ENCODE assay signal across 1 cellular context in genomic region chr3:38455639-38456430, GRCh38.
A peak's percentile ranks its signal among the peaks of the same experiment; 100 is the strongest.
TF ChIP-seq lines count a peak whose summit lies in the region.

No MANE protein-coding gene starts in this region.

TF ChIP-seq in HepG2, 621 proteins besides CTCF, POLR2A, EP300 and RAD21 (continues in another document):
- TF ChIP-seq UBTF (CRISPR knock-in tag; IDR thresholded peaks at IDR 0.05) (peak; percentile 7; the same call in 1 of the 2 replicates), KMT2A (CRISPR knock-in tag; IDR thresholded peaks at IDR 0.05) (peak; percentile 9), BRD4 (CRISPR knock-in tag; IDR thresholded peaks at IDR 0.05) (0 out of 2 replicates have a peak, but pooled peaks have one; percentile 9), GLI4 (CRISPR knock-in tag; IDR thresholded peaks at IDR 0.05; ENCODE audit: borderline replicate concordance) (no peak), ZNF740 (CRISPR knock-in tag; IDR thresholded peaks at IDR 0.05) (no peak), ZNF639 (CRISPR knock-in tag; conservative IDR thresholded peaks at IDR 0.05) (0 out of 2 replicates have a peak, but pooled peaks have one; percentile 34), TCF12 (IDR thresholded peaks at IDR 0.05) (no peak), TCF12 (CRISPR knock-in tag; IDR thresholded peaks at IDR 0.05) (no peak), ZNF180 (CRISPR knock-in tag; IDR thresholded peaks at IDR 0.05; ENCODE audit: borderline replicate concordance, low read depth) (no peak), SPEN (CRISPR knock-in tag; IDR thresholded peaks at IDR 0.05; ENCODE audit: low read depth) (peak; percentile 29; the same call in 1 of the 2 replicates), EEA1 (CRISPR knock-in tag; IDR thresholded peaks at IDR 0.05; ENCODE audit: borderline replicate concordance) (0 out of 2 replicates have a peak, but pooled peaks have one; percentile 57), BRCA1 (CRISPR knock-in tag; IDR thresholded peaks at IDR 0.05) (peak; percentile 44; the same call in 1 of the 2 replicates), TFAP4 (IDR thresholded peaks at IDR 0.05; ENCODE audit: borderline replicate concordance, low read depth) (peak; percentile 81; the same call in 1 of the 2 replicates), ZNF816 (CRISPR knock-in tag; IDR thresholded peaks at IDR 0.05; ENCODE audit: borderline replicate concordance) (0 out of 2 replicates have a peak, but pooled peaks have one; percentile 42), ZNF33B (CRISPR knock-in tag; IDR thresholded peaks at IDR 0.05) (0 out of 2 replicates have a peak, but pooled peaks have one; percentile 22), FOXJ3 (CRISPR knock-in tag; IDR thresholded peaks at IDR 0.05; ENCODE audit: borderline replicate concordance) (0 out of 2 replicates have a peak, but pooled peaks have one; percentile 7), ELK4 (CRISPR knock-in tag; IDR thresholded peaks at IDR 0.05; ENCODE audit: borderline replicate concordance) (no peak), STAG1 (CRISPR knock-in tag; IDR thresholded peaks at IDR 0.05) (0 out of 2 replicates have a peak, but pooled peaks have one; percentile 10), ZNF788 (CRISPR knock-in tag; IDR thresholded peaks at IDR 0.05; ENCODE audit: borderline replicate concordance) (0 out of 2 replicates have a peak, but pooled peaks have one; percentile 0), IRF9 (CRISPR knock-in tag; IDR thresholded peaks at IDR 0.05; ENCODE audit: borderline replicate concordance) (0 out of 2 replicates have a peak, but pooled peaks have one; percentile 6), GABPB1 (CRISPR knock-in tag; IDR thresholded peaks at IDR 0.05) (peak; percentile 21; the same call in 1 of the 2 replicates), MEF2D (CRISPR knock-in tag; IDR thresholded peaks at IDR 0.05) (0 out of 2 replicates have a peak, but pooled peaks have one; percentile 28), ETV5 (CRISPR knock-in tag; IDR thresholded peaks at IDR 0.05; ENCODE audit: borderline replicate concordance) (peak; percentile 59; the same call in 1 of the 2 replicates), IKZF5 (CRISPR knock-in tag; IDR thresholded peaks at IDR 0.05) (0 out of 2 replicates have a peak, but pooled peaks have one; percentile 9), ZNF891 (CRISPR knock-in tag; IDR thresholded peaks at IDR 0.05) (0 out of 2 replicates have a peak, but pooled peaks have one; percentile 20), ELF1 (CRISPR knock-in tag; IDR thresholded peaks at IDR 0.05) (peak; percentile 63), ZKSCAN1 (IDR thresholded peaks at IDR 0.05; ENCODE audit: low read length) (no peak), ZNF614 (CRISPR knock-in tag; IDR thresholded peaks at IDR 0.05; ENCODE audit: borderline replicate concordance) (0 out of 2 replicates have a peak, but pooled peaks have one; percentile 4), ZNF430 (CRISPR knock-in tag; IDR thresholded peaks at IDR 0.05) (no peak), ZNF503 (CRISPR knock-in tag; IDR thresholded peaks at IDR 0.05) (0 out of 2 replicates have a peak, but pooled peaks have one; percentile 32), KMT2B (CRISPR knock-in tag; IDR thresholded peaks at IDR 0.05) (no peak), ZNF264 (CRISPR knock-in tag; IDR thresholded peaks at IDR 0.05) (peak; percentile 81; the same call in 1 of the 2 replicates), GMEB1 (CRISPR knock-in tag; IDR thresholded peaks at IDR 0.05; ENCODE audit: borderline replicate concordance) (0 out of 2 replicates have a peak, but pooled peaks have one; percentile 35), ONECUT2 (CRISPR knock-in tag; IDR thresholded peaks at IDR 0.05) (0 out of 2 replicates have a peak, but pooled peaks have one; percentile 18)
- TF ChIP-seq, protein P1, sequence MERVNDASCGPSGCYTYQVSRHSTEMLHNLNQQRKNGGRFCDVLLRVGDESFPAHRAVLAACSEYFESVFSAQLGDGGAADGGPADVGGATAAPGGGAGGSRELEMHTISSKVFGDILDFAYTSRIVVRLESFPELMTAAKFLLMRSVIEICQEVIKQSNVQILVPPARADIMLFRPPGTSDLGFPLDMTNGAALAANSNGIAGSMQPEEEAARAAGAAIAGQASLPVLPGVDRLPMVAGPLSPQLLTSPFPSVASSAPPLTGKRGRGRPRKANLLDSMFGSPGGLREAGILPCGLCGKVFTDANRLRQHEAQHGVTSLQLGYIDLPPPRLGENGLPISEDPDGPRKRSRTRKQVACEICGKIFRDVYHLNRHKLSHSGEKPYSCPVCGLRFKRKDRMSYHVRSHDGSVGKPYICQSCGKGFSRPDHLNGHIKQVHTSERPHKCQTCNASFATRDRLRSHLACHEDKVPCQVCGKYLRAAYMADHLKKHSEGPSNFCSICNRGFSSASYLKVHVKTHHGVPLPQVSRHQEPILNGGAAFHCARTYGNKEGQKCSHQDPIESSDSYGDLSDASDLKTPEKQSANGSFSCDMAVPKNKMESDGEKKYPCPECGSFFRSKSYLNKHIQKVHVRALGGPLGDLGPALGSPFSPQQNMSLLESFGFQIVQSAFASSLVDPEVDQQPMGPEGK (CRISPR knock-in tag; IDR thresholded peaks at IDR 0.05): no peak; the same call in 1 of the 2 replicates
- TF ChIP-seq, protein P2, sequence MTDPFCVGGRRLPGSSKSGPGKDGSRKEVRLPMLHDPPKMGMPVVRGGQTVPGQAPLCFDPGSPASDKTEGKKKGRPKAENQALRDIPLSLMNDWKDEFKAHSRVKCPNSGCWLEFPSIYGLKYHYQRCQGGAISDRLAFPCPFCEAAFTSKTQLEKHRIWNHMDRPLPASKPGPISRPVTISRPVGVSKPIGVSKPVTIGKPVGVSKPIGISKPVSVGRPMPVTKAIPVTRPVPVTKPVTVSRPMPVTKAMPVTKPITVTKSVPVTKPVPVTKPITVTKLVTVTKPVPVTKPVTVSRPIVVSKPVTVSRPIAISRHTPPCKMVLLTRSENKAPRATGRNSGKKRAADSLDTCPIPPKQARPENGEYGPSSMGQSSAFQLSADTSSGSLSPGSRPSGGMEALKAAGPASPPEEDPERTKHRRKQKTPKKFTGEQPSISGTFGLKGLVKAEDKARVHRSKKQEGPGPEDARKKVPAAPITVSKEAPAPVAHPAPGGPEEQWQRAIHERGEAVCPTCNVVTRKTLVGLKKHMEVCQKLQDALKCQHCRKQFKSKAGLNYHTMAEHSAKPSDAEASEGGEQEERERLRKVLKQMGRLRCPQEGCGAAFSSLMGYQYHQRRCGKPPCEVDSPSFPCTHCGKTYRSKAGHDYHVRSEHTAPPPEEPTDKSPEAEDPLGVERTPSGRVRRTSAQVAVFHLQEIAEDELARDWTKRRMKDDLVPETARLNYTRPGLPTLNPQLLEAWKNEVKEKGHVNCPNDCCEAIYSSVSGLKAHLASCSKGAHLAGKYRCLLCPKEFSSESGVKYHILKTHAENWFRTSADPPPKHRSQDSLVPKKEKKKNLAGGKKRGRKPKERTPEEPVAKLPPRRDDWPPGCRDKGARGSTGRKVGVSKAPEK (CRISPR knock-in tag; IDR thresholded peaks at IDR 0.05; ENCODE audit: borderline replicate concordance): 0 out of 2 replicates have a peak, but pooled peaks have one; percentile 35
- TF ChIP-seq, protein P3, sequence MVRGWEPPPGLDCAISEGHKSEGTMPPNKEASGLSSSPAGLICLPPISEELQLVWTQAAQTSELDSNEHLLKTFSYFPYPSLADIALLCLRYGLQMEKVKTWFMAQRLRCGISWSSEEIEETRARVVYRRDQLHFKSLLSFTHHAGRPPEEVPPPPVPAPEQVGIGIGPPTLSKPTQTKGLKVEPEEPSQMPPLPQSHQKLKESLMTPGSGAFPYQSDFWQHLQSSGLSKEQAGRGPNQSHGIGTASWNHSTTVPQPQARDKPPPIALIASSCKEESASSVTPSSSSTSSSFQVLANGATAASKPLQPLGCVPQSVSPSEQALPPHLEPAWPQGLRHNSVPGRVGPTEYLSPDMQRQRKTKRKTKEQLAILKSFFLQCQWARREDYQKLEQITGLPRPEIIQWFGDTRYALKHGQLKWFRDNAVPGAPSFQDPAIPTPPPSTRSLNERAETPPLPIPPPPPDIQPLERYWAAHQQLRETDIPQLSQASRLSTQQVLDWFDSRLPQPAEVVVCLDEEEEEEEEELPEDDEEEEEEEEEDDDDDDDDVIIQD (CRISPR knock-in tag; IDR thresholded peaks at IDR 0.05; ENCODE audit: low read depth): peak; percentile 61; the same call in 1 of the 2 replicates
